Comparison of ENCODE assay signal across 8 cellular contexts in genomic region chr6:30060634-30060981, GRCh38. TPM values are rescaled to one million over a fixed set of nuclear protein-coding genes. Genes with fewer than 3 reads are reported as not detected.
DNase-seq lines count a peak whose midpoint lies in the region; ATAC-seq lines count a peak whose summit lies in the region.

No MANE protein-coding gene starts in this region.

- DNase-seq in NCI-H1092 treated with DMSO at 0.1 percent for 48 hours (lab: John Stamatoyannopoulos, UW) (peak; percentile 31), NCI-H1092 (lab: John Stamatoyannopoulos, UW) (no peak), SJSA1 (ENCODE audit: low read depth in 1 of 2, low spot score in 2 of 2) (peak in 1 of 2 experiments; percentile 47)
- DNase-seq in effector CD4-positive, alpha-beta T cell, result no peak

- H3K27ac ChIP-seq in SJSA1 (peak overlapping the region; percentile 70), urinary bladder (ENCODE audit: low read depth) (no peak overlapping the region)

- peak overlapping the region; percentile 91 for H3K9ac ChIP-seq in endocrine pancreas (ENCODE audit: control insufficient read depth, insufficient read depth, low read length)

- no peaks in the 10 kb centered on the region for H3K9me3 ChIP-seq in SJSA1 (replicated peaks)
- H3K9me3 ChIP-seq in endocrine pancreas (ENCODE audit: control insufficient read depth, low read length), result no peaks in the 10 kb centered on the region
- no peaks in the 10 kb centered on the region for H3K9me3 ChIP-seq in mononuclear cell (ENCODE audit: low read depth, low read length)

- ATAC-seq in HG02840 (IDR thresholded peaks at IDR 0.05; ENCODE audit: low FRiP score, unreplicated experiment), result peak; percentile 21

- H3K27me3 ChIP-seq in SJSA1 (replicated peaks) (no peaks in the 10 kb centered on the region), endocrine pancreas (ENCODE audit: control insufficient read depth, insufficient read depth, low read length) (no peaks in the 10 kb centered on the region), mononuclear cell (ENCODE audit: insufficient read depth, low read length) (no peaks in the 10 kb centered on the region)

- H3K4me3 ChIP-seq in SJSA1 (peak overlapping the region; percentile 71), endocrine pancreas (ENCODE audit: control insufficient read depth, insufficient read depth, low read length) (peak overlapping the region; percentile 94), mononuclear cell (ENCODE audit: low read length) (peak overlapping the region; percentile 79), urinary bladder (ENCODE audit: low read depth, low read length) (peak overlapping the region; percentile 61)

- WGBS in urinary bladder, result under 1% methylated on average over 20 of the region's 20 CpGs

- H3K36me3 ChIP-seq in SJSA1 (peaks cover 17% of the 10 kb centered on the region), endocrine pancreas (ENCODE audit: control insufficient read depth, insufficient read depth, low read length) (no peaks in the 10 kb centered on the region), urinary bladder (ENCODE audit: insufficient read depth) (no peaks in the 10 kb centered on the region)

- H3K4me1 ChIP-seq in SJSA1 (replicated peaks), result peaks cover 13% of the 10 kb centered on the region
- H3K4me1 ChIP-seq in endocrine pancreas (ENCODE audit: control insufficient read depth, insufficient read depth, low read length), result peaks cover 7% of the 10 kb centered on the region
- peaks cover 25% of the 10 kb centered on the region for H3K4me1 ChIP-seq in mononuclear cell (ENCODE audit: insufficient read depth, low read length)
- no peaks in the 10 kb centered on the region for H3K4me1 ChIP-seq in urinary bladder (ENCODE audit: insufficient read depth)

RNA-seq across cellular contexts. Expression of gene POLR1H, which starts 0.5 kb away (rescaled TPM):
- 22.5 and 29.7 TPM in 2 replicates for total RNA-seq in SJSA1 (2014; rRNA removed; shearing (Covaris generic))
- total RNA-seq in mononuclear cell (11.4 TPM), urinary bladder (19.8 TPM)
- polyA plus RNA-seq in urinary bladder, result 36.7 TPM

RNA-seq across cellular contexts. Expression of gene PPP1R11, which starts 6.4 kb away (rescaled TPM):
- total RNA-seq in SJSA1 (2014; rRNA removed; shearing (Covaris generic)), result 26.3 and 33.8 TPM in 2 replicates
- total RNA-seq in mononuclear cell (29.0 TPM), urinary bladder (13.5 TPM)
- 78.7 TPM for polyA plus RNA-seq in urinary bladder

RNA-seq across cellular contexts. Expression of gene RNF39, which starts 15.0 kb away (rescaled TPM):
- total RNA-seq in SJSA1 (2014; rRNA removed; shearing (Covaris generic)), result not detected in 2 replicates
- total RNA-seq in mononuclear cell, result not detected
- total RNA-seq in urinary bladder, result 0.11 TPM
- polyA plus RNA-seq in urinary bladder, result 0.73 TPM

RNA-seq across cellular contexts. Expression of gene TRIM31, which starts 52.3 kb away (rescaled TPM):
- total RNA-seq in SJSA1 (2014; rRNA removed; shearing (Covaris generic)), result not detected in 2 replicates
- 0.10 TPM for total RNA-seq in mononuclear cell
- total RNA-seq in urinary bladder, result 1.3 TPM
- polyA plus RNA-seq in urinary bladder, result 9.6 TPM
